ENCODE assay signal across 10 cellular contexts in the genomic region with DNA sequence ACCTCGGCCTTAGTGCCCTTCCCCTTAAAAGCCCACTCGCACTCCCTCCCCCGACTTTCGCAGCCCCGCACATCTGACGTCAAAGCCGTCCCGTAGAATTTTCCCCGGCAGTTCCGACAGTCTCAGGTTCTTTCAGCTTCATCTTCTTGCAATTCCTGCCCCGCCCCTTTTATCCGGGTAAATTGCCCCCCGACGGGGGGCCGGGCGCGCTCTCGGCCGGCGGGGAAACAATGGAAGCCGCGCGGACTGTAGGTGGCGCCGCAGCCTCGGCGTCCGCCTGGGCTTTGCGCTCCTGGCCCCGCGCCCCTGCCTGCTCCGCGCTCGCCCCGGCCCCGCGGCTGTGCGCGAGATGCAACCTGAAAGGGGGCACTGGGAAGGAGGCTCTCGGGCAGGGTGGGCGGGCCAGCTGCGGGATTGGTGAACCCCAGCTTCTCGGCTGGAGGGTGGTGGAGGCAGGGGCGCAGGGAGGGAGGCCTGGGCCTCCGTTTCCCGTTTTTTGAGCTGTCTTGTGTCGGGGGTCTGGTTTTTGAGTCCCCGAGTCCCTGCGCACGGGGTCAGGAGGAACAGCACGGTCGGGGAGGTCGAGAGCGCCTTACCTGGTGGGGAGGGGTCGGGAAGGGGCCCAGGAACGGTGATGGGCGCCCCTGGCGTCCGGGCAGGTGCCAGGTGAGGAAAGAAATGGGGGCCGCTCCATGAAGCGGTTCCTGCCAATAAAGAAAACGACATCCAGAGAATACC. TPM values are rescaled to one million over a fixed set of nuclear protein-coding genes. Genes with fewer than 3 reads are reported as not detected.
DNase-seq lines count a peak whose midpoint lies in the region; ATAC-seq and TF ChIP-seq lines count a peak whose summit lies in the region.
"Had no signal": no experiment of that assay in that cellular context is flagged by ENCODE, and none has a peak within 500 bp of the region (broad histone marks: within the 10 kb centered on the region; RNA-seq: fewer than 3 reads in every experiment).

No MANE protein-coding gene starts in this region.

- intact Hi-C loops in CD8-positive, alpha-beta T cell (cut with DNase I, micrococcal nuclease) = no loop called here
- intact Hi-C loops in adrenal gland (cut with DNase I) = no loop called here
- intact Hi-C loops in left colon (cut with DNase I, micrococcal nuclease) = no loop called here

- H3K9me3 ChIP-seq in CD8-positive, alpha-beta T cell (ENCODE audit: low read length) = no peaks in the 10 kb centered on the region
- no peaks in the 10 kb centered on the region for H3K9me3 ChIP-seq in adrenal gland (replicated peaks in 1 of 3)

- no peak overlapping the region for H3K27ac Mint-ChIP-seq in CD8-positive, alpha-beta T cell
- H3K27ac Mint-ChIP-seq in activated T-helper 17 cell treated with anti-CD3 and anti-CD28 coated beads, Interleukin-2, amount 50 U/mL, for 72 hours = no peak overlapping the region

- peaks cover 43% of the 10 kb centered on the region for H3K27me3 Mint-ChIP-seq in CD8-positive, alpha-beta T cell (ENCODE audit: low read depth)
- peaks cover 39% of the 10 kb centered on the region for H3K27me3 Mint-ChIP-seq in activated T-helper 17 cell treated with anti-CD3 and anti-CD28 coated beads, Interleukin-2, amount 50 U/mL, for 72 hours

- no peak overlapping the region for H3K4me3 ChIP-seq in CD8-positive, alpha-beta T cell (ENCODE audit: low read depth, low read length)
- no peak overlapping the region for H3K4me3 ChIP-seq in adrenal gland

- peaks cover 12% of the 10 kb centered on the region for H3K4me1 Mint-ChIP-seq in CD8-positive, alpha-beta T cell (ENCODE audit: low read depth)
- no peaks in the 10 kb centered on the region for H3K4me1 Mint-ChIP-seq in activated T-helper 17 cell treated with anti-CD3 and anti-CD28 coated beads, Interleukin-2, amount 50 U/mL, for 72 hours

- 4 to 7% (median 5%) methylated on average over 44 to 62 of the region's 62 CpGs for WGBS in adrenal gland, 4 donors

- no peak overlapping the region for H3K27ac ChIP-seq in CD8-positive, alpha-beta T cell (ENCODE audit: low read depth, low read length)
- no peak overlapping the region for H3K27ac ChIP-seq in adrenal gland

- no peak for TF ChIP-seq CTCF in CD8-positive, alpha-beta T cell (IDR thresholded peaks at IDR 0.05)
- peak in 4 of 6 experiments; percentile 14 to 39 (median 18) for TF ChIP-seq CTCF in adrenal gland (IDR thresholded peaks at IDR 0.05)

- H3K27me3 ChIP-seq in CD8-positive, alpha-beta T cell (ENCODE audit: insufficient read depth, low read length) = peaks cover 15% of the 10 kb centered on the region
- peaks cover 69% of the 10 kb centered on the region for H3K27me3 ChIP-seq in adrenal gland

- POLR2A ChIA-PET in CD8-positive, alpha-beta T cell (lab: Charles Lee) = no interaction called here

- TF ChIP-seq POLR2A in adrenal gland (IDR thresholded peaks at IDR 0.05) = no peak

- peaks cover 6% of the 10 kb centered on the region for H3K4me1 ChIP-seq in CD8-positive, alpha-beta T cell (ENCODE audit: insufficient read depth, low read length)
- H3K4me1 ChIP-seq in adrenal gland (replicated peaks in 1 of 2) = peaks cover 0 to 9% of the 10 kb centered on the region in 2 donors

- no peak for DNase-seq in CD8-positive, alpha-beta T cell
- DNase-seq in HuH-7.5 (ENCODE audit: low spot score) = peak; percentile 96
- peak in 1 of 7 donors; percentile 8 for DNase-seq in adrenal gland
- DNase-seq in left colon = peak in 1 of 2 donors; percentile 39
- no peak for DNase-seq in NCI-H1048 (lab: John Stamatoyannopoulos, UW)

- H3K36me3 ChIP-seq in CD8-positive, alpha-beta T cell (ENCODE audit: insufficient read depth, low read length) = no peaks in the 10 kb centered on the region
- no peaks in the 10 kb centered on the region for H3K36me3 ChIP-seq in adrenal gland (replicated peaks in 1 of 2)

- H3K4me3 Mint-ChIP-seq in CD8-positive, alpha-beta T cell = peak overlapping the region; percentile 15
- H3K4me3 Mint-ChIP-seq in activated T-helper 17 cell treated with anti-CD3 and anti-CD28 coated beads, Interleukin-2, amount 50 U/mL, for 72 hours = no peak overlapping the region

- H3K36me3 Mint-ChIP-seq in CD8-positive, alpha-beta T cell = no peaks in the 10 kb centered on the region
- no peaks in the 10 kb centered on the region for H3K36me3 Mint-ChIP-seq in activated T-helper 17 cell treated with anti-CD3 and anti-CD28 coated beads, Interleukin-2, amount 50 U/mL, for 72 hours (ENCODE audit: low read depth)

- CTCF ChIA-PET in CD8-positive, alpha-beta T cell (lab: Charles Lee) = no interaction called here

- ATAC-seq in CD8-positive, alpha-beta T cell = no peak
- ATAC-seq in left colon (peak; percentile 64), HG02884 (IDR thresholded peaks at IDR 0.05; ENCODE audit: unreplicated experiment) (no peak), GM19463 (IDR thresholded peaks at IDR 0.05; ENCODE audit: unreplicated experiment) (no peak)
- ATAC-seq in activated T-helper 17 cell treated with anti-CD3 and anti-CD28 coated beads, Interleukin-2, amount 50 U/mL, for 72 hours (replicated peaks) = no peak

- no peaks in the 10 kb centered on the region for H3K9me3 Mint-ChIP-seq in CD8-positive, alpha-beta T cell
- H3K9me3 Mint-ChIP-seq in activated T-helper 17 cell treated with anti-CD3 and anti-CD28 coated beads, Interleukin-2, amount 50 U/mL, for 72 hours = no peaks in the 10 kb centered on the region

RNA-seq across cellular contexts. Expression of a gene that starts 0.9 kb away (rescaled TPM):
- not detected for total RNA-seq in CD8-positive, alpha-beta T cell
- total RNA-seq in adrenal gland (not detected), left colon (not detected)
- polyA plus RNA-seq in adrenal gland = not detected
- total RNA-seq in activated T-helper 17 cell treated with anti-CD3 and anti-CD28 coated beads, Interleukin-2, amount 50 U/mL, for 72 hours = not detected
- total RNA-seq: HT1080, temporal lobe had no signal

RNA-seq across cellular contexts. Expression of a gene that starts 29.5 kb away (rescaled TPM):
- 10 to 100 TPM; 28.3 to 29.1 TPM for total RNA-seq in CD8-positive, alpha-beta T cell
- total RNA-seq in adrenal gland (10 to 100 TPM; 10.9 to 41.3 (median 22.7) TPM), left colon (10 to 100 TPM; 21.2 to 21.7 TPM)
- 10 to 100 TPM; 23.0 to 52.5 (median 38.4) TPM for polyA plus RNA-seq in adrenal gland
- 10 to 100 TPM; 20.4 to 25.6 TPM for total RNA-seq in activated T-helper 17 cell treated with anti-CD3 and anti-CD28 coated beads, Interleukin-2, amount 50 U/mL, for 72 hours
